18 cellular contexts compared by ENCODE assay signal in genomic region chr16:18853694-18854093, GRCh38.
"Had no signal": no experiment of that assay in that cellular context is flagged by ENCODE, and none has a peak within 500 bp of the region (broad histone marks: within the 10 kb centered on the region; RNA-seq: fewer than 3 reads in every experiment).

No MANE protein-coding gene starts in this region.

- H3K4me1 ChIP-seq: body of pancreas, heart left ventricle, suprapubic skin had no signal

- H3K27me3 ChIP-seq: body of pancreas, gastrocnemius medialis, heart left ventricle, suprapubic skin had no signal

- DNase-seq: activated CD4-positive, CD25-positive, alpha-beta regulatory T cell; activated CD8-positive, alpha-beta memory T cell treated with anti-CD3 and anti-CD28 coated beads, Interleukin-2, amount 50 U/mL, for 48 hours; activated naive CD4-positive, alpha-beta T cell treated with anti-CD3 and anti-CD28 coated beads, Interleukin-2, amount 10 ng/mL, durations not matched to agents 7 days and 5 days; amygdala; body of pancreas; central memory CD4-positive, alpha-beta T cell; gastrocnemius medialis; heart left ventricle; immature natural killer cell; nucleus accumbens; posterior cingulate gyrus; stimulated activated CD4-positive, alpha-beta T cell treated with anti-CD3 and anti-CD28 coated beads, Interleukin-15, amount 100 ng/mL, for 24 hours; stimulated activated CD4-positive, alpha-beta T cell treated with anti-CD3 and anti-CD28 coated beads, Interleukin-4, amount 100 ng/mL, for 1 hour; stimulated activated naive CD4-positive, alpha-beta T cell; trophoblast cell had no signal

- H3K27ac ChIP-seq: body of pancreas, coronary artery, heart left ventricle, skin epidermis, suprapubic skin had no signal

- H3K4me3 ChIP-seq: body of pancreas, coronary artery, gastrocnemius medialis, heart left ventricle, skin epidermis, suprapubic skin had no signal

- H3K9me3 ChIP-seq: body of pancreas, gastrocnemius medialis, heart left ventricle, suprapubic skin had no signal

- ATAC-seq: body of pancreas, gastrocnemius medialis, heart left ventricle had no signal
